17 cellular contexts compared by ENCODE assay signal in genomic region chr9:132283863-132284262, GRCh38.
DNase-seq lines count a peak whose midpoint lies in the region; ATAC-seq and TF ChIP-seq lines count a peak whose summit lies in the region.
"Had no signal": no experiment of that assay in that cellular context is flagged by ENCODE, and none has a peak within 500 bp of the region (broad histone marks: within the 10 kb centered on the region; RNA-seq: fewer than 3 reads in every experiment).

No MANE protein-coding gene starts in this region.

- H3K4me3 ChIP-seq in breast epithelium, result no peak overlapping the region
- H3K4me3 ChIP-seq in IMR-90 (ENCODE audit: insufficient read depth, low read depth, low read length), result no peak overlapping the region
- no peak overlapping the region for H3K4me3 ChIP-seq in fibroblast of pulmonary artery (replicated peaks; ENCODE audit: low read depth, low read length)

- H4K5ac ChIP-seq in IMR-90 (ENCODE audit: low read depth, low read length), result no peak overlapping the region

- dilution Hi-C loops in IMR-90 (cut with HindIII; ENCODE audit: low sequenced_read_pairs, unreplicated experiment), result no loop called here

- H3K36me3 ChIP-seq in breast epithelium (peaks cover 13% of the 10 kb centered on the region), IMR-90 (ENCODE audit: control insufficient read depth, insufficient read depth, low read length) (peaks cover 43% of the 10 kb centered on the region)

- H3K9ac ChIP-seq in IMR-90 (ENCODE audit: low read depth, low read length), result no peak overlapping the region

- H2BK5ac ChIP-seq in IMR-90 (ENCODE audit: low read depth, low read length, poor library complexity, severe bottlenecking), result no peak overlapping the region

- no peak for TF ChIP-seq RAD21 in IMR-90 (IDR thresholded peaks at IDR 0.05; ENCODE audit: low read length)

- TF ChIP-seq CTCF in MCF 10A (IDR thresholded peaks at IDR 0.05; ENCODE audit: unreplicated experiment) (no peak), breast epithelium (IDR thresholded peaks at IDR 0.05) (no peak), IMR-90 (conservative IDR thresholded peaks at IDR 0.05; ENCODE audit: low read depth, low read length) (no peak), fibroblast of pulmonary artery (IDR thresholded peaks at IDR 0.05; ENCODE audit: low read length, missing control alignments) (no peak)

- H3K9me3 ChIP-seq in breast epithelium (no peaks in the 10 kb centered on the region), IMR-90 (ENCODE audit: control insufficient read depth, insufficient read depth, low read length) (no peaks in the 10 kb centered on the region)

- no peak overlapping the region for H2BK20ac ChIP-seq in IMR-90 (ENCODE audit: low read depth, low read length)

- POLR2A ChIA-PET in MCF 10A (lab: Yijun Ruan, JAX), result interaction anchor here (0.6 kb wide), 1 partner anchor 10 kb away, joined by 3 read pairs; no protein-coding TSS in a partner anchor
- POLR2A ChIA-PET in IMR-90 (lab: Charles Lee; ENCODE audit: unreplicated experiment), result interaction anchor here (0.6 kb wide), 1 partner anchor 23 kb away, joined by 3 read pairs; no protein-coding TSS in a partner anchor

- no peak overlapping the region for H3K4me3 Mint-ChIP-seq in MCF 10A (ENCODE audit: unreplicated experiment)
- H3K4me3 Mint-ChIP-seq: activated B cell treated with CpG ODN at 0.5 μM for 24 hours; activated naive CD4-positive, alpha-beta T cell treated with anti-CD3 and anti-CD28 coated beads, Interleukin-2, amount 10 ng/mL, durations not matched to agents 7 days and 5 days had no signal

- H3K9me3 Mint-ChIP-seq in MCF 10A (ENCODE audit: unreplicated experiment), result no peaks in the 10 kb centered on the region
- H3K9me3 Mint-ChIP-seq: activated B cell treated with CpG ODN at 0.5 μM for 24 hours; activated naive CD4-positive, alpha-beta T cell treated with anti-CD3 and anti-CD28 coated beads, Interleukin-2, amount 10 ng/mL, durations not matched to agents 7 days and 5 days had no signal

- peaks cover 13% of the 10 kb centered on the region for H3K9me1 ChIP-seq in IMR-90 (ENCODE audit: insufficient read depth, low read length)

- no peak overlapping the region for H2BK15ac ChIP-seq in IMR-90 (ENCODE audit: low read depth, low read length)

- H3K56ac ChIP-seq in IMR-90 (ENCODE audit: extremely low read depth, insufficient read depth, low read length), result no peak overlapping the region

- no peak overlapping the region for H3K14ac ChIP-seq in IMR-90 (replicated peaks; ENCODE audit: low read depth, low read length)

- no CpG with 5 or more reads among the region's 7 CpGs for WGBS in IMR-90 (ENCODE audit: extremely low coverage in 2 of 2, insufficient read length in 1 of 2), 2 experiments

- H3K18ac ChIP-seq in IMR-90 (ENCODE audit: low read depth, low read length), result no peak overlapping the region

- no peak overlapping the region for H2BK120ac ChIP-seq in IMR-90 (ENCODE audit: low read depth, low read length)

- peaks cover 91% of the 10 kb centered on the region for H3K36me3 Mint-ChIP-seq in MCF 10A (ENCODE audit: insufficient read depth, unreplicated experiment)

- H2AK5ac ChIP-seq in IMR-90 (ENCODE audit: low read depth, low read length), result no peak overlapping the region

- H3K27ac Mint-ChIP-seq in MCF 10A (ENCODE audit: low read depth, unreplicated experiment), result peak overlapping the region; percentile 5
- H3K27ac Mint-ChIP-seq: activated naive CD4-positive, alpha-beta T cell treated with anti-CD3 and anti-CD28 coated beads, Interleukin-2, amount 10 ng/mL, durations not matched to agents 7 days and 5 days had no signal

- peak; percentile 89 for ATAC-seq in IMR-90 (ENCODE audit: low read depth)
- ATAC-seq: left cardiac atrium had no signal

- H3K27ac ChIP-seq in breast epithelium (no peak overlapping the region), IMR-90 (ENCODE audit: insufficient read depth, low read length) (peak overlapping the region; percentile 39; the same call in 1 of the 2 replicates)

- peaks cover 38% of the 10 kb centered on the region for H4K20me1 ChIP-seq in IMR-90 (ENCODE audit: insufficient read depth, low read length)

- H2AK9ac ChIP-seq in IMR-90 (replicated peaks; ENCODE audit: low read depth, low read length, poor library complexity), result no peak overlapping the region

- no TSS peak for BruUV-seq in MCF 10A (replicated peaks; lab: Mats Ljungman, UMichigan)
- BruUV-seq in IMR-90 (replicated peaks; lab: Mats Ljungman, UMichigan), result no TSS peak

- CTCF ChIA-PET in MCF 10A (lab: Yijun Ruan, JAX), result interaction anchor here (1.2 kb wide), 2 partner anchors 12 to 15 kb away, joined by 4 to 7 read pairs; no protein-coding TSS in a partner anchor
- CTCF ChIA-PET in IMR-90 (lab: Yijun Ruan, JAX), result no interaction called here

- no peak overlapping the region for H3K4ac ChIP-seq in IMR-90 (ENCODE audit: low read depth, low read length)

- no peak overlapping the region for H4K8ac ChIP-seq in IMR-90 (ENCODE audit: low read depth in 2 of 2, low read length in 2 of 2)

- H3K27me3 ChIP-seq in breast epithelium (no peaks in the 10 kb centered on the region), IMR-90 (ENCODE audit: control insufficient read depth, insufficient read depth, low read length) (no peaks in the 10 kb centered on the region)

- no peak overlapping the region for H3K23ac ChIP-seq in IMR-90 (ENCODE audit: low read depth, low read length)

- H3K27me3 Mint-ChIP-seq in MCF 10A (ENCODE audit: insufficient read depth, unreplicated experiment), result no peaks in the 10 kb centered on the region
- H3K27me3 Mint-ChIP-seq: activated B cell treated with CpG ODN at 0.5 μM for 24 hours; activated naive CD4-positive, alpha-beta T cell treated with anti-CD3 and anti-CD28 coated beads, Interleukin-2, amount 10 ng/mL, durations not matched to agents 7 days and 5 days had no signal

- in situ Hi-C loops in IMR-90 (cut with MboI; ENCODE audit: low sequenced_read_pairs), result no loop called here

- H3K79me1 ChIP-seq in IMR-90 (ENCODE audit: low read depth in 1 of 2, low read length in 2 of 2), result peaks cover 23 to 28% of the 10 kb centered on the region in 2 experiments

- no peak for TF ChIP-seq POLR2A in breast epithelium (IDR thresholded peaks at IDR 0.05)
- no peak for TF ChIP-seq POLR2A in IMR-90 (IDR thresholded peaks at IDR 0.05; ENCODE audit: low read depth, low read length)

- H3K4me1 Mint-ChIP-seq in MCF 10A (ENCODE audit: insufficient read depth, unreplicated experiment), result no peaks in the 10 kb centered on the region
- H3K4me1 Mint-ChIP-seq: activated B cell treated with CpG ODN at 0.5 μM for 24 hours; activated naive CD4-positive, alpha-beta T cell treated with anti-CD3 and anti-CD28 coated beads, Interleukin-2, amount 10 ng/mL, durations not matched to agents 7 days and 5 days had no signal

- no peak overlapping the region for H4K91ac ChIP-seq in IMR-90 (ENCODE audit: insufficient read depth, low read depth, low read length)

- H3K4me1 ChIP-seq in breast epithelium, result no peaks in the 10 kb centered on the region
- H3K4me1 ChIP-seq in IMR-90 (ENCODE audit: control insufficient read depth, insufficient read depth, low read length), result peaks cover 12% of the 10 kb centered on the region

- no peak overlapping the region for H2AFZ ChIP-seq in IMR-90 (replicated peaks; ENCODE audit: low read length, poor library complexity)

- DNase-seq in MCF 10A (ENCODE audit: unreplicated experiment), result no peak
- DNase-seq in breast epithelium (ENCODE audit: low spot score in 2 of 2), result no peak
- DNase-seq in IMR-90, result peak; percentile 86
- DNase-seq in fibroblast of pulmonary artery (ENCODE audit: low read depth), result peak; percentile 33
- DNase-seq in superior temporal gyrus (ENCODE audit: extremely low spot score), result peak; percentile 33
- DNase-seq in NCI-H524 (lab: John Stamatoyannopoulos, UW), result no peak
- no peak for DNase-seq in activated CD8-positive, alpha-beta memory T cell treated with anti-CD3 and anti-CD28 coated beads, Interleukin-2, amount 50 U/mL, for 4 hours
- no peak for DNase-seq in globus pallidus (ENCODE audit: low spot score)
- DNase-seq: activated B cell treated with CpG ODN at 0.5 μM for 24 hours; activated naive CD4-positive, alpha-beta T cell treated with anti-CD3 and anti-CD28 coated beads, Interleukin-2, amount 10 ng/mL, durations not matched to agents 7 days and 5 days; Calu3; left cardiac atrium; NCI-H2081 treated with DMSO at 0.1 percent for 48 hours; NCI-H510A treated with DMSO at 0.1 percent for 48 hours; retina; SHP77; T-helper 2 cell had no signal

- intact Hi-C loops in MCF 10A (cut with micrococcal nuclease) (no loop called here), breast epithelium (cut with DNase I; ENCODE audit: low total_unique reads) (no loop called here), IMR-90 (cut with micrococcal nuclease) (no loop called here)

- 0 out of 2 replicates have a peak overlapping the region, but pooled peaks have one; percentile 9 for H3K4me2 ChIP-seq in IMR-90 (ENCODE audit: low read depth, low read length)

TF ChIP-seq in IMR-90, 13 proteins besides CTCF, POLR2A, EP300 and RAD21:
- TF ChIP-seq BHLHE40 (IDR thresholded peaks at IDR 0.05; ENCODE audit: low read depth, low read length), result peak; percentile 18; the same call in 1 of the 2 replicates
- no peak for TF ChIP-seq FOS (IDR thresholded peaks at IDR 0.05; ENCODE audit: low read depth, low read length)
TF ChIP-seq in IMR-90: peak in this region for 1.

Comparison
In these comparisons a context has a peak if more than half of its experiments do, and no peak if none do; other contexts are left out.
1. DNase-seq: peak in IMR-90 (single experiment), fibroblast of pulmonary artery (single experiment) and superior temporal gyrus (single experiment); none in MCF 10A (single experiment), breast epithelium (0 of 2), NCI-H524 (0 of 2), activated CD8-positive, alpha-beta memory T cell treated with anti-CD3 and anti-CD28 coated beads, Interleukin-2, amount 50 U/mL, for 4 hours (single experiment) and globus pallidus (single experiment).